Comparison of ENCODE assay signal across 8 cellular contexts in the genomic region with DNA sequence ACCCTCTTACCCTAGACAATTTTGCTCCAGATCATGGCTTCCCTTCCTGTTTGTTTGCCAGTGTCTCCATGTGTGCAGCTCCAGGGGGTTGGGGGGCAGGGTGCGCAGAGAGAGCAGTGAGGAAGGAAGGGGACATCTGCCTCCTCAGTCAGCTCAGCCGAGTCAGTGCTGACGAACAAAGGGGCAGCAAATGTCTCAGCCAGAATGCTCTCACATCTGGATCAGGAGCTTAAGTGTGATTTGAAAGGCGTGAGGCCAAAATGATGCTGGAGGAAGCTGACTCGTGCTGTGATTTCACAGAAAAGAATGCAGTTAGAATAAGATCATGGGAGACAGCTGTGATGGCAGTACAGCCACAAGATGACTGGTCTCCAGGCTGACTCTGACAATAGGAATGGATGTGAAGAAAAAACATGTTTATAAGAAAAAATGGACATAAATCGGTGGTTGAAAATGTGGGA. TPM values are rescaled to one million over a fixed set of nuclear protein-coding genes. Genes with fewer than 3 reads are reported as not detected.
DNase-seq lines count a peak whose midpoint lies in the region; ATAC-seq lines count a peak whose summit lies in the region.

No MANE protein-coding gene starts in this region.

- intact Hi-C loops in activated naive CD4-positive, alpha-beta T cell treated with anti-CD3 and anti-CD28 coated beads for 36 hours (cut with micrococcal nuclease): loop anchor here (1.0 to 10.0 kb wide), 4 partner anchors 26 to 478 kb away; partner anchors contain the start of genes CFAP54 and NEDD1
- intact Hi-C loops in activated T-helper 2 cell treated with anti-CD3 and anti-CD28 coated beads, Interferon-gamma antibody, Interleukin-2, Interleukin-4, amounts not matched to agents 10 μg/mL and 5 μg/mL and 100 μg/mL, durations not matched to agents 14 hours and 24 hours and 36 hours (cut with micrococcal nuclease): loop anchor here (5.0 kb wide), 1 partner anchor 230 kb away; no protein-coding TSS in a partner anchor
- intact Hi-C loops in Right ventricle myocardium superior (cut with DNase I): no loop called here

- H3K4me3 Mint-ChIP-seq in activated naive CD4-positive, alpha-beta T cell treated with anti-CD3 and anti-CD28 coated beads for 36 hours: no peak overlapping the region
- peak overlapping the region; percentile 58 for H3K4me3 Mint-ChIP-seq in activated T-helper 2 cell treated with anti-CD3 and anti-CD28 coated beads, Interferon-gamma antibody, Interleukin-2, Interleukin-4, amounts not matched to agents 10 μg/mL and 5 μg/mL and 100 μg/mL, durations not matched to agents 14 hours and 24 hours and 36 hours (ENCODE audit: low read depth)

- ATAC-seq in Right ventricle myocardium superior (ENCODE audit: poor library complexity): peak; percentile 43

- H3K27me3 Mint-ChIP-seq in activated naive CD4-positive, alpha-beta T cell treated with anti-CD3 and anti-CD28 coated beads for 36 hours (ENCODE audit: low read depth): no peaks in the 10 kb centered on the region
- no peaks in the 10 kb centered on the region for H3K27me3 Mint-ChIP-seq in activated T-helper 2 cell treated with anti-CD3 and anti-CD28 coated beads, Interferon-gamma antibody, Interleukin-2, Interleukin-4, amounts not matched to agents 10 μg/mL and 5 μg/mL and 100 μg/mL, durations not matched to agents 14 hours and 24 hours and 36 hours (ENCODE audit: low read depth)

- DNase-seq in activated naive CD4-positive, alpha-beta T cell treated with anti-CD3 and anti-CD28 coated beads for 36 hours: peak; percentile 81
- DNase-seq in activated naive CD4-positive, alpha-beta T cell treated with anti-CD3 and anti-CD28 coated beads, Interleukin-2, amount 50 U/mL, for 16 hours: no peak
- no peak for DNase-seq in activated T-helper 2 cell treated with anti-CD3 and anti-CD28 coated beads, Interferon-gamma antibody, Interleukin-2, Interleukin-4, amounts not matched to agents 10 μg/mL and 5 μg/mL and 100 μg/mL, durations not matched to agents 14 hours and 24 hours and 36 hours (ENCODE audit: low spot score)
- no peak for DNase-seq in Right ventricle myocardium superior
- peak; percentile 42 for DNase-seq in retina
- no peak for DNase-seq in NCI-H1436 (lab: John Stamatoyannopoulos, UW)
- DNase-seq in activated effector memory CD4-positive, alpha-beta T cell treated with anti-CD3 and anti-CD28 coated beads, Interleukin-2, amount 50 U/mL, for 16 hours: no peak
- no peak for DNase-seq in DMS114 treated with DMSO at 0.1 percent for 48 hours (lab: John Stamatoyannopoulos, UW; ENCODE audit: unreplicated experiment)

- no peaks in the 10 kb centered on the region for H3K9me3 Mint-ChIP-seq in activated naive CD4-positive, alpha-beta T cell treated with anti-CD3 and anti-CD28 coated beads for 36 hours
- no peaks in the 10 kb centered on the region for H3K9me3 Mint-ChIP-seq in activated T-helper 2 cell treated with anti-CD3 and anti-CD28 coated beads, Interferon-gamma antibody, Interleukin-2, Interleukin-4, amounts not matched to agents 10 μg/mL and 5 μg/mL and 100 μg/mL, durations not matched to agents 14 hours and 24 hours and 36 hours

- peaks cover 42% of the 10 kb centered on the region for H3K4me1 Mint-ChIP-seq in activated naive CD4-positive, alpha-beta T cell treated with anti-CD3 and anti-CD28 coated beads for 36 hours (ENCODE audit: low read depth)
- H3K4me1 Mint-ChIP-seq in activated T-helper 2 cell treated with anti-CD3 and anti-CD28 coated beads, Interferon-gamma antibody, Interleukin-2, Interleukin-4, amounts not matched to agents 10 μg/mL and 5 μg/mL and 100 μg/mL, durations not matched to agents 14 hours and 24 hours and 36 hours (ENCODE audit: low read depth): peaks cover 52% of the 10 kb centered on the region

- H3K27ac Mint-ChIP-seq in activated naive CD4-positive, alpha-beta T cell treated with anti-CD3 and anti-CD28 coated beads for 36 hours: peak overlapping the region; percentile 74
- H3K27ac Mint-ChIP-seq in activated T-helper 2 cell treated with anti-CD3 and anti-CD28 coated beads, Interferon-gamma antibody, Interleukin-2, Interleukin-4, amounts not matched to agents 10 μg/mL and 5 μg/mL and 100 μg/mL, durations not matched to agents 14 hours and 24 hours and 36 hours: peak overlapping the region; percentile 88

- CTCF ChIA-PET in activated naive CD4-positive, alpha-beta T cell treated with anti-CD3 and anti-CD28 coated beads for 36 hours (lab: Charles Lee): interaction anchor here (0.6 to 2.4 kb wide), 3 partner anchors 10 to 111 kb away, joined by 3 to 8 read pairs (median 5); no protein-coding TSS in a partner anchor

- H3K36me3 Mint-ChIP-seq in activated naive CD4-positive, alpha-beta T cell treated with anti-CD3 and anti-CD28 coated beads for 36 hours (ENCODE audit: low read depth): no peaks in the 10 kb centered on the region
- H3K36me3 Mint-ChIP-seq in activated T-helper 2 cell treated with anti-CD3 and anti-CD28 coated beads, Interferon-gamma antibody, Interleukin-2, Interleukin-4, amounts not matched to agents 10 μg/mL and 5 μg/mL and 100 μg/mL, durations not matched to agents 14 hours and 24 hours and 36 hours (ENCODE audit: low read depth): peaks cover 2% of the 10 kb centered on the region

RNA-seq across cellular contexts. Expression of gene CDK17, which starts 27.1 kb away (rescaled TPM):
- 10 to 100 TPM; 41.4 to 45.8 TPM for total RNA-seq in activated naive CD4-positive, alpha-beta T cell treated with anti-CD3 and anti-CD28 coated beads for 36 hours
- total RNA-seq in activated T-helper 2 cell treated with anti-CD3 and anti-CD28 coated beads, Interferon-gamma antibody, Interleukin-2, Interleukin-4, amounts not matched to agents 10 μg/mL and 5 μg/mL and 100 μg/mL, durations not matched to agents 14 hours and 24 hours and 36 hours: 34.7 and 37.6 TPM in 2 replicates
- 15.6 TPM for total RNA-seq in Right ventricle myocardium superior

Comparison
In these comparisons a context has a peak if more than half of its experiments do, and no peak if none do; other contexts are left out.
1. DNase-seq: peak in activated naive CD4-positive, alpha-beta T cell treated with anti-CD3 and anti-CD28 coated beads for 36 hours (single experiment) and retina (single experiment); none in activated naive CD4-positive, alpha-beta T cell treated with anti-CD3 and anti-CD28 coated beads, Interleukin-2, amount 50 U/mL, for 16 hours (single experiment), activated T-helper 2 cell treated with anti-CD3 and anti-CD28 coated beads, Interferon-gamma antibody, Interleukin-2, Interleukin-4, amounts not matched to agents 10 μg/mL and 5 μg/mL and 100 μg/mL, durations not matched to agents 14 hours and 24 hours and 36 hours (single experiment), Right ventricle myocardium superior (single experiment), NCI-H1436 (single experiment), activated effector memory CD4-positive, alpha-beta T cell treated with anti-CD3 and anti-CD28 coated beads, Interleukin-2, amount 50 U/mL, for 16 hours (single experiment) and DMS114 treated with DMSO at 0.1 percent for 48 hours (single experiment).